In genomic region chr3:57692404-57693191, GRCh38 we compare ENCODE assay signal across 8 cellular contexts. TPM values are rescaled to one million over a fixed set of nuclear protein-coding genes. Genes with fewer than 3 reads are reported as not detected.
DNase-seq lines count a peak whose midpoint lies in the region; ATAC-seq and TF ChIP-seq lines count a peak whose summit lies in the region.

Gene DENND6A (minus strand): TSS chr3:57693077. CDS start chr3:57693018, 59 bp downstream.

- H3K4me1 Mint-ChIP-seq in nephron, result peaks cover 31% of the 10 kb centered on the region

- H3K9me3 Mint-ChIP-seq in nephron, result no peaks in the 10 kb centered on the region

- peak; percentile 94 for TF ChIP-seq POLR2A in Raji (IDR thresholded peaks at IDR 0.05; ENCODE audit: insufficient read depth, low read depth, low read length)

- peak within 1 kb of the TSS; percentile 96 to 97 (median 96) for H3K27ac Mint-ChIP-seq in nephron

- no peaks in the 10 kb centered on the region for H3K27me3 Mint-ChIP-seq in nephron (ENCODE audit: low read depth)

- DNase-seq in ELF-1 (ENCODE audit: low read depth, low spot score) (peak; percentile 97), H4 (ENCODE audit: low spot score) (peak; percentile 84), LoVo (ENCODE audit: low spot score) (peak; percentile 95), fibroblast of pulmonary artery (ENCODE audit: low read depth) (peak; percentile 93)
- peak; percentile 93 for DNase-seq in activated effector memory CD4-positive, alpha-beta T cell treated with Interleukin-2 at 50 U/mL for 16 hours
- peak; percentile 98 for DNase-seq in stimulated activated naive CD8-positive, alpha-beta T cell treated with anti-CD3 and anti-CD28 coated beads, Interleukin-15, Interleukin-2, amounts not matched to agents 100 U/mL and 50 U/mL, for 24 hours

- H3K4me3 Mint-ChIP-seq in nephron, result peak within 1 kb of the TSS; percentile 93 to 97 (median 96)

- TF ChIP-seq CTCF in fibroblast of pulmonary artery (IDR thresholded peaks at IDR 0.05; ENCODE audit: low read length, missing control alignments), result no peak
- TF ChIP-seq CTCF in nephron (IDR thresholded peaks at IDR 0.05; ENCODE audit: unreplicated experiment in 3 of 3), result no peak

- ATAC-seq in stimulated activated naive CD8-positive, alpha-beta T cell treated with anti-CD3 and anti-CD28 coated beads, Interleukin-15, Interleukin-2, amounts not matched to agents 100 U/mL and 50 U/mL, for 24 hours, result peak; percentile 90

- peak within 1 kb of the TSS; percentile 57 for H3K4me3 ChIP-seq in fibroblast of pulmonary artery (replicated peaks; ENCODE audit: low read depth, low read length)

- H3K36me3 Mint-ChIP-seq in nephron (ENCODE audit: low read depth), result peaks cover 4% of the 10 kb centered on the region

RNA-seq across cellular contexts. Expression of gene DENND6A, which starts in this region (rescaled TPM):
- 8.9 and 10.0 TPM in 2 replicates for total RNA-seq in H4 (2014; rRNA removed; shearing (Covaris generic))

Comparison
In these comparisons a context has a peak if more than half of its experiments do, and no peak if none do; other contexts are left out.
1. Peak in every context shown above with its lines: DNase-seq, ATAC-seq and H3K4me3 ChIP-seq.